1 cellular context compared by ENCODE assay signal in genomic region chr11:32090774-32091370, GRCh38.
TF ChIP-seq lines count a peak whose summit lies in the region.

Gene RCN1 (plus strand): TSS chr11:32091074. CDS start chr11:32091197, 123 bp downstream.

TF ChIP-seq in HEK293, 187 proteins besides CTCF, POLR2A, EP300 and RAD21 (continued from another document):
- TF ChIP-seq PATZ1 (tag by site-specific recombination; IDR thresholded peaks at IDR 0.05) = peak; percentile 55
- no peak for TF ChIP-seq ZNF621 (tag by site-specific recombination; IDR thresholded peaks at IDR 0.05)
- TF ChIP-seq KLF9 (tag by site-specific recombination; IDR thresholded peaks at IDR 0.05; ENCODE audit: low read depth) = peak; percentile 17; the same call in 1 of the 2 replicates
